Comparison of ENCODE assay signal across 8 cellular contexts in genomic region chr4:3956165-3956867, GRCh38.
DNase-seq lines count a peak whose midpoint lies in the region; ATAC-seq and TF ChIP-seq lines count a peak whose summit lies in the region.
"Not testable (repeated sequence)": the region's sequence is repeated elsewhere in the genome, so short reads cannot be mapped to it uniquely, and the experiment has no call there.

No MANE protein-coding gene starts in this region.

- RAD21 ChIA-PET in HCT116 (lab: Charles Lee; ENCODE audit: low non-redundant PET in 1 of 2, low total read pairs in 2 of 2, uncharacterized antibody in 2 of 2, unreplicated experiment in 2 of 2) = not testable (repeated sequence)

- 2 to 7% (median 5%) methylated on average over 26 to 38 of the region's 38 CpGs for WGBS in stomach, 5 donors

- CTCF ChIA-PET in HCT116 (lab: Charles Lee) = interaction anchor here (0.9 to 1.1 kb wide), 2 partner anchors 14 to 226 kb away, joined by 4 to 7 read pairs; no protein-coding TSS in a partner anchor

- not testable (repeated sequence) for TF ChIP-seq EP300 in stomach (IDR thresholded peaks at IDR 0.05)

- H2AFZ ChIP-seq in HCT116 (ENCODE audit: low read depth, low read length, poor library complexity, severe bottlenecking) = not testable (repeated sequence)

- not testable (repeated sequence) for TF ChIP-seq CTCF in AG09309 (IDR thresholded peaks at IDR 0.05; ENCODE audit: control insufficient read depth, insufficient read depth, low read depth, low read length, missing control alignments); HCT116 (IDR thresholded peaks at IDR 0.05 in 2 of 3, conservative IDR thresholded peaks at IDR 0.05 in 1 of 3; ENCODE audit: borderline replicate concordance in 1 of 3, insufficient read depth in 1 of 3, low read depth in 2 of 3, low read length in 2 of 3); neural crest cell (conservative IDR thresholded peaks at IDR 0.05); stomach (IDR thresholded peaks at IDR 0.05)

- H3K9me2 ChIP-seq in HCT116 (ENCODE audit: insufficient read depth) = not testable (repeated sequence)

- H3K4me1 Mint-ChIP-seq in immature natural killer cell = not testable (repeated sequence)
- H3K4me1 Mint-ChIP-seq in neural crest cell = peaks cover 15% of the 10 kb centered on the region

- intact Hi-C loops in HCT116 (cut with micrococcal nuclease); stomach (cut with DNase I; ENCODE audit: low total_unique reads): not testable (repeated sequence)

- peak overlapping the region; percentile 60 for H3K4me2 ChIP-seq in HCT116 (ENCODE audit: low read length)

- POLR2A ChIA-PET in HCT116 (lab: Charles Lee) = not testable (repeated sequence)

- not testable (repeated sequence) for H3K9me3 ChIP-seq in HCT116 (ENCODE audit: control insufficient read depth in 1 of 2, insufficient read depth in 1 of 2, low read depth in 1 of 2, low read length in 2 of 2); SJCRH30 (replicated peaks); effector memory CD4-positive, alpha-beta T cell (ENCODE audit: control insufficient read depth, low read length); stomach

- H3K4me1 ChIP-seq in HCT116 (ENCODE audit: control insufficient read depth in 1 of 2, insufficient read depth in 2 of 2, low read length in 2 of 2) (peaks cover 3 to 19% of the 10 kb centered on the region in 2 experiments; a peak in 3 of 4 replicates), stomach (peaks cover 0 to 14% (median 9%) of the 10 kb centered on the region in 4 donors)
- H3K4me1 ChIP-seq in SJCRH30; effector memory CD4-positive, alpha-beta T cell (ENCODE audit: control insufficient read depth, insufficient read depth, low read length, poor library complexity, severe bottlenecking): not testable (repeated sequence)

- TF ChIP-seq POLR2A in HCT116 (IDR thresholded peaks at IDR 0.05; ENCODE audit: borderline replicate concordance, extremely low read depth, insufficient read depth, insufficient read length); stomach (IDR thresholded peaks at IDR 0.05): not testable (repeated sequence)

- peak overlapping the region; percentile 41 for H3K9ac ChIP-seq in HCT116 (ENCODE audit: low read length)

- H3K4me3 ChIP-seq in AG09309 (ENCODE audit: control insufficient read depth, low read depth, low read length) (peak overlapping the region; percentile 45), HCT116 (replicated peaks in 1 of 2; ENCODE audit: low read depth in 1 of 2, low read length in 2 of 2) (peak overlapping the region; percentile 39), SJCRH30 (peak overlapping the region; percentile 83), stomach (peak overlapping the region; percentile 69 to 85 (median 81))
- H3K4me3 ChIP-seq in effector memory CD4-positive, alpha-beta T cell (ENCODE audit: insufficient read depth, low read depth, low read length, poor library complexity, severe bottlenecking) = peak overlapping the region; percentile 73

- not testable (repeated sequence) for DNase-seq in AG09309 (ENCODE audit: low read depth); HCT116 (ENCODE audit: low read depth, low spot score); SJCRH30; activated naive CD4-positive, alpha-beta T cell treated with anti-CD3 and anti-CD28 coated beads, Interleukin-2, amount 50 U/mL, for 72 hours (ENCODE audit: low spot score in 2 of 2); effector memory CD4-positive, alpha-beta T cell; immature natural killer cell; neural crest cell (ENCODE audit: low read depth, low spot score); stomach

- H4K20me1 ChIP-seq in HCT116 (ENCODE audit: insufficient read depth) = not testable (repeated sequence)

- not testable (repeated sequence) for H3K9me3 Mint-ChIP-seq in activated naive CD4-positive, alpha-beta T cell treated with anti-CD3 and anti-CD28 coated beads, Interleukin-2, amount 50 U/mL, for 72 hours; immature natural killer cell; neural crest cell

- not testable (repeated sequence) for H3K36me3 ChIP-seq in HCT116 (ENCODE audit: control insufficient read depth in 1 of 2, insufficient read depth in 2 of 2, low read length in 2 of 2); SJCRH30; effector memory CD4-positive, alpha-beta T cell (ENCODE audit: control insufficient read depth, insufficient read depth, low read length); stomach

- H3K27ac ChIP-seq in HCT116 (ENCODE audit: low read depth, low read length) = peak overlapping the region; percentile 52
- not testable (repeated sequence) for H3K27ac ChIP-seq in SJCRH30
- peak overlapping the region; percentile 78 for H3K27ac ChIP-seq in effector memory CD4-positive, alpha-beta T cell (ENCODE audit: insufficient read depth, low read length, poor library complexity, severe bottlenecking)
- peak overlapping the region; percentile 82 to 95 (median 91) for H3K27ac ChIP-seq in stomach

- BruUV-seq in HCT116 (replicated peaks; lab: Mats Ljungman, UMichigan) = TSS peak; percentile 32

- not testable (repeated sequence) for TF ChIP-seq RAD21 in HCT116 (IDR thresholded peaks at IDR 0.05; ENCODE audit: low read depth)

- peak overlapping the region; percentile 88 to 96 (median 94) for H3K4me3 Mint-ChIP-seq in immature natural killer cell
- H3K4me3 Mint-ChIP-seq in neural crest cell = peak overlapping the region; percentile 99

- not testable (repeated sequence) for H3K79me2 ChIP-seq in HCT116 (ENCODE audit: insufficient read depth, low read length)

- H3K36me3 Mint-ChIP-seq in activated naive CD4-positive, alpha-beta T cell treated with anti-CD3 and anti-CD28 coated beads, Interleukin-2, amount 50 U/mL, for 72 hours; immature natural killer cell; neural crest cell (ENCODE audit: low read depth): not testable (repeated sequence)

- ATAC-seq in HCT116; activated naive CD4-positive, alpha-beta T cell treated with anti-CD3 and anti-CD28 coated beads, Interleukin-2, amount 50 U/mL, for 72 hours: not testable (repeated sequence)

- H3K27me3 Mint-ChIP-seq in immature natural killer cell (ENCODE audit: low read depth in 3 of 3); neural crest cell (ENCODE audit: low read depth): not testable (repeated sequence)

- H3K27me3 ChIP-seq in HCT116 (ENCODE audit: insufficient read depth, low read length); SJCRH30; effector memory CD4-positive, alpha-beta T cell (replicated peaks; ENCODE audit: control insufficient read depth, insufficient read depth, low read length, poor library complexity, severe bottlenecking); stomach: not testable (repeated sequence)

- peak overlapping the region; percentile 22 to 91 for H3K27ac Mint-ChIP-seq in activated naive CD4-positive, alpha-beta T cell treated with anti-CD3 and anti-CD28 coated beads, Interleukin-2, amount 50 U/mL, for 72 hours
- peak overlapping the region in 5 of 6 donors; percentile 94 to 99 (median 97) for H3K27ac Mint-ChIP-seq in immature natural killer cell
- not testable (repeated sequence) for H3K27ac Mint-ChIP-seq in neural crest cell (ENCODE audit: unreplicated experiment)
